13 cellular contexts compared by ENCODE assay signal in the genomic region with DNA sequence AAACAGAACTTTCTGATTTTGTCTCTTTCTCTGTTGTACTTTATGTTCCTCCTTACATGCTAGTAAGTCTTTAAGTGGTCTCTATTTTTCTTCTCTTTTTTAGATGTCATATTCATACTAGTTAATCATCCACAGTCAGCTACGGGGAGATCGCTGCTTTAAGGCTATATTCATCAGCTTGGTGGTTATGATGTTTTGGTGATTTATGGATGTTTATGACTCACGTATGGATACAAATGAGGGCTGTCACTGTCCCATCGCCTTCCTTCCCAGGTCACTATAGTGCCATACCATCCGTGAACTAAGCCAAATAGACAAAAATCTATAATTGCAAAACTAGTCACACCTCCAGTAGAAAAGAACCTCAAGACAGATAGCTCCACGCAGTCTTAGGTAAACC.
DNase-seq lines count a peak whose midpoint lies in the region; ATAC-seq and TF ChIP-seq lines count a peak whose summit lies in the region.
"Had no signal": no experiment of that assay in that cellular context is flagged by ENCODE, and none has a peak within 500 bp of the region (broad histone marks: within the 10 kb centered on the region; RNA-seq: fewer than 3 reads in every experiment).

No MANE protein-coding gene starts in this region.

- H2BK120ac ChIP-seq in IMR-90 (ENCODE audit: low read depth, low read length): no peak overlapping the region
- H2BK120ac ChIP-seq in trophoblast cell (ENCODE audit: insufficient read depth, low read length, poor library complexity): no peak overlapping the region

- in situ Hi-C loops in GM23248 (cut with MboI) (no loop called here), IMR-90 (cut with MboI; ENCODE audit: low sequenced_read_pairs) (no loop called here)

- DNase-seq in GM23248: peak; percentile 8
- no peak for DNase-seq in IMR-90
- peak; percentile 66 for DNase-seq in amniotic epithelial cell (ENCODE audit: low read depth)
- DNase-seq in kidney tubule cell (ENCODE audit: low spot score): peak; percentile 30
- no peak for DNase-seq in trophoblast cell
- DNase-seq: C1 segment of cervical spinal cord; Calu3; CD4-positive, alpha-beta T cell; DMS 273 treated with DMSO at 0.1 percent for 48 hours had no signal

- H3K36me3 ChIP-seq in GM23248 (ENCODE audit: low read depth): no peaks in the 10 kb centered on the region
- no peaks in the 10 kb centered on the region for H3K36me3 ChIP-seq in IMR-90 (ENCODE audit: control insufficient read depth, insufficient read depth, low read length)
- H3K36me3 ChIP-seq in trophoblast cell (ENCODE audit: control insufficient read depth in 1 of 2, insufficient read depth in 2 of 2, low read length in 2 of 2): no peaks in the 10 kb centered on the region

- H3K79me2 ChIP-seq in GM23248 (ENCODE audit: insufficient read depth) (no peaks in the 10 kb centered on the region), trophoblast cell (ENCODE audit: control insufficient read depth, insufficient read depth, low read length, poor library complexity) (no peaks in the 10 kb centered on the region)

- CTCF ChIA-PET in IMR-90 (lab: Yijun Ruan, JAX): no interaction called here

- no peaks in the 10 kb centered on the region for H4K20me1 ChIP-seq in GM23248 (ENCODE audit: insufficient read depth)
- no peaks in the 10 kb centered on the region for H4K20me1 ChIP-seq in IMR-90 (ENCODE audit: insufficient read depth, low read length)

- TF ChIP-seq RAD21 in IMR-90 (IDR thresholded peaks at IDR 0.05; ENCODE audit: low read length): no peak

- H2AK9ac ChIP-seq in IMR-90 (replicated peaks; ENCODE audit: low read depth, low read length, poor library complexity): no peak overlapping the region

- H2BK12ac ChIP-seq in trophoblast cell (ENCODE audit: low read length): no peak overlapping the region

- H3K23ac ChIP-seq in IMR-90 (ENCODE audit: low read depth, low read length) (no peak overlapping the region), trophoblast cell (ENCODE audit: low read length) (no peak overlapping the region)

- no peak for TF ChIP-seq CTCF in IMR-90 (conservative IDR thresholded peaks at IDR 0.05; ENCODE audit: low read depth, low read length)

- H3K14ac ChIP-seq in IMR-90 (replicated peaks; ENCODE audit: low read depth, low read length): no peak overlapping the region
- no peak overlapping the region for H3K14ac ChIP-seq in trophoblast cell (ENCODE audit: low read length)

- H3K4me1 ChIP-seq in GM23248 (ENCODE audit: insufficient read depth) (peaks cover 30% of the 10 kb centered on the region), IMR-90 (ENCODE audit: control insufficient read depth, insufficient read depth, low read length) (no peaks in the 10 kb centered on the region), trophoblast cell (ENCODE audit: control insufficient read depth in 1 of 2, insufficient read depth in 2 of 2, low read length in 2 of 2) (no peaks in the 10 kb centered on the region)

- no peaks in the 10 kb centered on the region for H3K9me1 ChIP-seq in IMR-90 (ENCODE audit: insufficient read depth, low read length)

- H3K27ac ChIP-seq in GM23248: peak overlapping the region; percentile 24
- no peak overlapping the region for H3K27ac ChIP-seq in IMR-90 (ENCODE audit: insufficient read depth, low read length)
- H3K27ac ChIP-seq in trophoblast cell (ENCODE audit: low read depth, low read length): no peak overlapping the region

- H2AK5ac ChIP-seq in IMR-90 (ENCODE audit: low read depth, low read length) (no peak overlapping the region), trophoblast cell (ENCODE audit: low read length) (no peak overlapping the region)

- H4K8ac ChIP-seq in IMR-90 (ENCODE audit: low read depth in 2 of 2, low read length in 2 of 2) (0 out of 4 replicates have a peak overlapping the region, but pooled peaks of 1 of the 2 experiments have one; percentile 17), trophoblast cell (ENCODE audit: low read depth, low read length) (no peak overlapping the region)

- H3F3A ChIP-seq in GM23248 (ENCODE audit: insufficient read depth): peaks cover 29% of the 10 kb centered on the region

- H3K9me3 ChIP-seq in GM23248 (ENCODE audit: low read depth) (no peaks in the 10 kb centered on the region), IMR-90 (ENCODE audit: control insufficient read depth, insufficient read depth, low read length) (peaks cover 11% of the 10 kb centered on the region), trophoblast cell (ENCODE audit: insufficient read depth, low read depth, low read length) (no peaks in the 10 kb centered on the region)

- ATAC-seq in IMR-90 (ENCODE audit: low read depth): no peak
- ATAC-seq in HG02623 (IDR thresholded peaks at IDR 0.05; ENCODE audit: unreplicated experiment): no peak
- no peak for ATAC-seq in GM21390 (IDR thresholded peaks at IDR 0.05; ENCODE audit: unreplicated experiment)
- ATAC-seq: HCT116, K562 had no signal

- H3K4me3 ChIP-seq in GM23248 (peak overlapping the region; percentile 2; the same call in 1 of the 2 replicates), IMR-90 (ENCODE audit: insufficient read depth, low read depth, low read length) (no peak overlapping the region), trophoblast cell (ENCODE audit: low read depth, low read length) (no peak overlapping the region)
- H3K4me3 ChIP-seq: K562 had no signal

- WGBS in GM23248 (ENCODE audit: low coverage in 1 of 2, low lambda C conversion rate in 2 of 2, missing lambda C conversion rate in 2 of 2), 2 experiments: 9 to 20% methylated on average over 6 of the region's 6 CpGs
- no CpG with 5 or more reads among the region's 6 CpGs for WGBS in IMR-90 (ENCODE audit: extremely low coverage in 2 of 2, insufficient read length in 1 of 2), 2 experiments
- WGBS in trophoblast cell (ENCODE audit: extremely low coverage, insufficient coverage, insufficient read length): no CpG with 5 or more reads among the region's 6 CpGs

- intact Hi-C loops in IMR-90 (cut with micrococcal nuclease): no loop called here

- H2BK20ac ChIP-seq in IMR-90 (ENCODE audit: low read depth, low read length): no peak overlapping the region

- H4K12ac ChIP-seq in trophoblast cell (ENCODE audit: low read depth, low read length): no peak overlapping the region

- H2AFZ ChIP-seq in GM23248 (no peak overlapping the region), IMR-90 (replicated peaks; ENCODE audit: low read length, poor library complexity) (no peak overlapping the region), trophoblast cell (ENCODE audit: insufficient read depth, low read length, poor library complexity) (no peak overlapping the region)

- dilution Hi-C loops in IMR-90 (cut with HindIII; ENCODE audit: low sequenced_read_pairs, unreplicated experiment): no loop called here

- H2BK15ac ChIP-seq in IMR-90 (ENCODE audit: low read depth, low read length): no peak overlapping the region

- TF ChIP-seq POLR2A in IMR-90 (IDR thresholded peaks at IDR 0.05; ENCODE audit: low read depth, low read length): no peak

- H3K9ac ChIP-seq in GM23248: no peak overlapping the region
- no peak overlapping the region for H3K9ac ChIP-seq in IMR-90 (ENCODE audit: low read depth, low read length)
- no peak overlapping the region for H3K9ac ChIP-seq in trophoblast cell (ENCODE audit: low read length)

- no peaks in the 10 kb centered on the region for H3K27me3 ChIP-seq in GM23248 (replicated peaks; ENCODE audit: insufficient read depth)
- H3K27me3 ChIP-seq in IMR-90 (ENCODE audit: control insufficient read depth, insufficient read depth, low read length): no peaks in the 10 kb centered on the region
- no peaks in the 10 kb centered on the region for H3K27me3 ChIP-seq in trophoblast cell (ENCODE audit: insufficient read depth, low read length)

- H2BK5ac ChIP-seq in IMR-90 (ENCODE audit: low read depth, low read length, poor library complexity, severe bottlenecking) (peak overlapping the region; percentile 30), trophoblast cell (ENCODE audit: low read depth, low read length, poor library complexity) (no peak overlapping the region)

- H3K56ac ChIP-seq in IMR-90 (ENCODE audit: extremely low read depth, insufficient read depth, low read length): no peak overlapping the region

- H4K91ac ChIP-seq in IMR-90 (ENCODE audit: insufficient read depth, low read depth, low read length) (no peak overlapping the region), trophoblast cell (ENCODE audit: low read depth, low read length) (no peak overlapping the region)

- no TSS peak for BruUV-seq in IMR-90 (replicated peaks; lab: Mats Ljungman, UMichigan)

- no peaks in the 10 kb centered on the region for H3K79me1 ChIP-seq in IMR-90 (ENCODE audit: low read depth in 1 of 2, low read length in 2 of 2)
- H3K79me1 ChIP-seq in trophoblast cell (ENCODE audit: low read length): no peaks in the 10 kb centered on the region

- H3K4ac ChIP-seq in IMR-90 (ENCODE audit: low read depth, low read length) (no peak overlapping the region), trophoblast cell (ENCODE audit: low read depth, low read length) (no peak overlapping the region)

- POLR2A ChIA-PET in IMR-90 (lab: Charles Lee; ENCODE audit: unreplicated experiment): no interaction called here

- H3K4me2 ChIP-seq in GM23248 (ENCODE audit: unreplicated experiment) (peak overlapping the region; percentile 31), IMR-90 (ENCODE audit: low read depth, low read length) (peak overlapping the region; percentile 15; the same call in 1 of the 2 replicates), trophoblast cell (ENCODE audit: low read length) (no peak overlapping the region)

- no peaks in the 10 kb centered on the region for H3K9me2 ChIP-seq in GM23248 (ENCODE audit: insufficient read depth)

- no peak overlapping the region for H4K5ac ChIP-seq in IMR-90 (ENCODE audit: low read depth, low read length)

- H3K18ac ChIP-seq in IMR-90 (ENCODE audit: low read depth, low read length): no peak overlapping the region
- H3K18ac ChIP-seq in trophoblast cell (ENCODE audit: low read length): no peak overlapping the region

TF ChIP-seq in IMR-90, 13 proteins besides CTCF, POLR2A, EP300 and RAD21:
- no peak for TF ChIP-seq MAFK (IDR thresholded peaks at IDR 0.05; ENCODE audit: low read depth, low read length)
- no peak for TF ChIP-seq CEBPB (IDR thresholded peaks at IDR 0.05; ENCODE audit: low read depth, low read length)
- TF ChIP-seq NFE2L2 (IDR thresholded peaks at IDR 0.05; ENCODE audit: low read depth, low read length): no peak
- TF ChIP-seq MAZ (IDR thresholded peaks at IDR 0.05; ENCODE audit: borderline replicate concordance, low read depth, low read length): no peak
- no peak for TF ChIP-seq ELK1 (IDR thresholded peaks at IDR 0.05; ENCODE audit: borderline replicate concordance, low read depth, low read length)

Comparison
In these comparisons a context has a peak if more than half of its experiments do, and no peak if none do; other contexts are left out.
1. DNase-seq: peak in GM23248 (single experiment), amniotic epithelial cell (single experiment) and kidney tubule cell (single experiment); none in IMR-90 (single experiment) and trophoblast cell (0 of 2).